1 cellular context compared by ENCODE assay signal in the genomic region with DNA sequence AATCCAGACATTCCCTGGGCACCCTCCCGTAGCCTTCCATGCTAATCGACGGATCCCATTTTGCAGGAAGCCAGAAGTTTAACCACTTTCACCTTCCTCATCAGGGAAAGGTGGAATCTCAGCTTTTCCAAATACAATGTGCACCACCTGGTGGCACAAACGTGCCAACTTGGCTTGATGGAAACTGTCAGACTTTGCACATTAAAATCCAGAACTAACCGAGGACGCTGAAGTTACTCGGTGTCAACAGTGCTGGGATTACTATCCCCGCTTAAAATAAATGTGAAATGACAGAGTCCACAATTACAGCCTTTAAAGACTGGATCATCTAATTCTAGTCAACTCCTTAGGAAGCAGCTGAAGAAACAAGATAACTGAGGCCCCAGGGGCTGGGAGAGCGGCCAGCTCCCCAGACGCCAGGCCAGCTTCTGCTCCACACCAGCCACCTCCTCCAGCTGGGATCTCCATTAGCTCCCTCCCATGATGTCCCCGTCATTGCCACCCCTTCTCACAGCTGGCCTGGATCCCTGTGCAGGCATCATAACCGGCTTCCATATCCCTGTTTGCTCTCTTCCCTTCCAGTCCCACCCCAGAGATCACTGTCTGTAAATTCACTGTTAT.
TF ChIP-seq lines count a peak whose summit lies in the region.

No MANE protein-coding gene starts in this region.

TF ChIP-seq in GM23338, 12 proteins besides CTCF, POLR2A, EP300 and RAD21 (continued from another document):
- TF ChIP-seq, protein P1, sequence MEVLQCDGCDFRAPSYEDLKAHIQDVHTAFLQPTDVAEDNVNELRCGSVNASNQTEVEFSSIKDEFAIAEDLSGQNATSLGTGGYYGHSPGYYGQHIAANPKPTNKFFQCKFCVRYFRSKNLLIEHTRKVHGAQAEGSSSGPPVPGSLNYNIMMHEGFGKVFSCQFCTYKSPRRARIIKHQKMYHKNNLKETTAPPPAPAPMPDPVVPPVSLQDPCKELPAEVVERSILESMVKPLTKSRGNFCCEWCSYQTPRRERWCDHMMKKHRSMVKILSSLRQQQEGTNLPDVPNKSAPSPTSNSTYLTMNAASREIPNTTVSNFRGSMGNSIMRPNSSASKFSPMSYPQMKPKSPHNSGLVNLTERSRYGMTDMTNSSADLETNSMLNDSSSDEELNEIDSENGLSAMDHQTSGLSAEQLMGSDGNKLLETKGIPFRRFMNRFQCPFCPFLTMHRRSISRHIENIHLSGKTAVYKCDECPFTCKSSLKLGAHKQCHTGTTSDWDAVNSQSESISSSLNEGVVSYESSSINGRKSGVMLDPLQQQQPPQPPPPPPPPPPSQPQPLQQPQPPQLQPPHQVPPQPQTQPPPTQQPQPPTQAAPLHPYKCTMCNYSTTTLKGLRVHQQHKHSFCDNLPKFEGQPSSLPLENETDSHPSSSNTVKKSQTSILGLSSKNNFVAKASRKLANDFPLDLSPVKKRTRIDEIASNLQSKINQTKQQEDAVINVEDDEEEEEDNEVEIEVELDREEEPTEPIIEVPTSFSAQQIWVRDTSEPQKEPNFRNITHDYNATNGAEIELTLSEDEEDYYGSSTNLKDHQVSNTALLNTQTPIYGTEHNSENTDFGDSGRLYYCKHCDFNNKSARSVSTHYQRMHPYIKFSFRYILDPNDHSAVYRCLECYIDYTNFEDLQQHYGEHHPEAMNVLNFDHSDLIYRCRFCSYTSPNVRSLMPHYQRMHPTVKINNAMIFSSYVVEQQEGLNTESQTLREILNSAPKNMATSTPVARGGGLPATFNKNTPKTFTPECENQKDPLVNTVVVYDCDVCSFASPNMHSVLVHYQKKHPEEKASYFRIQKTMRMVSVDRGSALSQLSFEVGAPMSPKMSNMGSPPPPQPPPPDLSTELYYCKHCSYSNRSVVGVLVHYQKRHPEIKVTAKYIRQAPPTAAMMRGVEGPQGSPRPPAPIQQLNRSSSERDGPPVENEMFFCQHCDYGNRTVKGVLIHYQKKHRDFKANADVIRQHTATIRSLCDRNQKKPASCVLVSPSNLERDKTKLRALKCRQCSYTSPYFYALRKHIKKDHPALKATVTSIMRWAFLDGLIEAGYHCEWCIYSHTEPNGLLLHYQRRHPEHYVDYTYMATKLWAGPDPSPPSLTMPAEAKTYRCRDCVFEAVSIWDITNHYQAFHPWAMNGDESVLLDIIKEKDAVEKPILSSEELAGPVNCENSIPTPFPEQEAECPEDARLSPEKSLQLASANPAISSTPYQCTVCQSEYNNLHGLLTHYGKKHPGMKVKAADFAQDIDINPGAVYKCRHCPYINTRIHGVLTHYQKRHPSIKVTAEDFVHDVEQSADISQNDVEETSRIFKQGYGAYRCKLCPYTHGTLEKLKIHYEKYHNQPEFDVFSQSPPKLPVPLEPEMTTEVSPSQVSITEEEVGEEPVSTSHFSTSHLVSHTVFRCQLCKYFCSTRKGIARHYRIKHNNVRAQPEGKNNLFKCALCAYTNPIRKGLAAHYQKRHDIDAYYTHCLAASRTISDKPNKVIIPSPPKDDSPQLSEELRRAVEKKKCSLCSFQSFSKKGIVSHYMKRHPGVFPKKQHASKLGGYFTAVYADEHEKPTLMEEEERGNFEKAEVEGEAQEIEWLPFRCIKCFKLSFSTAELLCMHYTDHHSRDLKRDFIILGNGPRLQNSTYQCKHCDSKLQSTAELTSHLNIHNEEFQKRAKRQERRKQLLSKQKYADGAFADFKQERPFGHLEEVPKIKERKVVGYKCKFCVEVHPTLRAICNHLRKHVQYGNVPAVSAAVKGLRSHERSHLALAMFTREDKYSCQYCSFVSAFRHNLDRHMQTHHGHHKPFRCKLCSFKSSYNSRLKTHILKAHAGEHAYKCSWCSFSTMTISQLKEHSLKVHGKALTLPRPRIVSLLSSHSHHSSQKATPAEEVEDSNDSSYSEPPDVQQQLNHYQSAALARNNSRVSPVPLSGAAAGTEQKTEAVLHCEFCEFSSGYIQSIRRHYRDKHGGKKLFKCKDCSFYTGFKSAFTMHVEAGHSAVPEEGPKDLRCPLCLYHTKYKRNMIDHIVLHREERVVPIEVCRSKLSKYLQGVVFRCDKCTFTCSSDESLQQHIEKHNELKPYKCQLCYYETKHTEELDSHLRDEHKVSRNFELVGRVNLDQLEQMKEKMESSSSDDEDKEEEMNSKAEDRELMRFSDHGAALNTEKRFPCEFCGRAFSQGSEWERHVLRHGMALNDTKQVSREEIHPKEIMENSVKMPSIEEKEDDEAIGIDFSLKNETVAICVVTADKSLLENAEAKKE (CRISPR knock-in tag; IDR thresholded peaks at IDR 0.05), result no peak
- TF ChIP-seq EZH2phosphoT487 (IDR thresholded peaks at IDR 0.05; ENCODE audit: unreplicated experiment), result no peak
- no peak for TF ChIP-seq STAT1 (IDR thresholded peaks at IDR 0.05; ENCODE audit: unreplicated experiment)
- TF ChIP-seq EZH2 (IDR thresholded peaks at IDR 0.05; ENCODE audit: low read depth, unreplicated experiment), result no peak
- TF ChIP-seq, protein P2, sequence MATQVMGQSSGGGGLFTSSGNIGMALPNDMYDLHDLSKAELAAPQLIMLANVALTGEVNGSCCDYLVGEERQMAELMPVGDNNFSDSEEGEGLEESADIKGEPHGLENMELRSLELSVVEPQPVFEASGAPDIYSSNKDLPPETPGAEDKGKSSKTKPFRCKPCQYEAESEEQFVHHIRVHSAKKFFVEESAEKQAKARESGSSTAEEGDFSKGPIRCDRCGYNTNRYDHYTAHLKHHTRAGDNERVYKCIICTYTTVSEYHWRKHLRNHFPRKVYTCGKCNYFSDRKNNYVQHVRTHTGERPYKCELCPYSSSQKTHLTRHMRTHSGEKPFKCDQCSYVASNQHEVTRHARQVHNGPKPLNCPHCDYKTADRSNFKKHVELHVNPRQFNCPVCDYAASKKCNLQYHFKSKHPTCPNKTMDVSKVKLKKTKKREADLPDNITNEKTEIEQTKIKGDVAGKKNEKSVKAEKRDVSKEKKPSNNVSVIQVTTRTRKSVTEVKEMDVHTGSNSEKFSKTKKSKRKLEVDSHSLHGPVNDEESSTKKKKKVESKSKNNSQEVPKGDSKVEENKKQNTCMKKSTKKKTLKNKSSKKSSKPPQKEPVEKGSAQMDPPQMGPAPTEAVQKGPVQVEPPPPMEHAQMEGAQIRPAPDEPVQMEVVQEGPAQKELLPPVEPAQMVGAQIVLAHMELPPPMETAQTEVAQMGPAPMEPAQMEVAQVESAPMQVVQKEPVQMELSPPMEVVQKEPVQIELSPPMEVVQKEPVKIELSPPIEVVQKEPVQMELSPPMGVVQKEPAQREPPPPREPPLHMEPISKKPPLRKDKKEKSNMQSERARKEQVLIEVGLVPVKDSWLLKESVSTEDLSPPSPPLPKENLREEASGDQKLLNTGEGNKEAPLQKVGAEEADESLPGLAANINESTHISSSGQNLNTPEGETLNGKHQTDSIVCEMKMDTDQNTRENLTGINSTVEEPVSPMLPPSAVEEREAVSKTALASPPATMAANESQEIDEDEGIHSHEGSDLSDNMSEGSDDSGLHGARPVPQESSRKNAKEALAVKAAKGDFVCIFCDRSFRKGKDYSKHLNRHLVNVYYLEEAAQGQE (IDR thresholded peaks at IDR 0.05; ENCODE audit: unreplicated experiment), result no peak
